ENCODE assay signal across 26 cellular contexts in genomic region chr7:48511021-48511579, GRCh38.
DNase-seq lines count a peak whose midpoint lies in the region; ATAC-seq, FAIRE-seq and TF ChIP-seq lines count a peak whose summit lies in the region.
"Had no signal": no experiment of that assay in that cellular context is flagged by ENCODE, and none has a peak within 500 bp of the region (broad histone marks: within the 10 kb centered on the region; RNA-seq: fewer than 3 reads in every experiment).

No MANE protein-coding gene starts in this region.

- peak; percentile 15 for DNase-seq in D721Med (ENCODE audit: insufficient read length, low spot score)
- peak; percentile 17 for DNase-seq in NCI-H446 treated with DMSO at 0.1 percent for 48 hours (lab: John Stamatoyannopoulos, UW)
- peak; percentile 42 for DNase-seq in astrocyte of the hippocampus (ENCODE audit: low read depth, low spot score)
- DNase-seq in left kidney (ENCODE audit: low read depth, low spot score) = peak; percentile 43
- DNase-seq in stimulated activated CD4-positive, alpha-beta T cell treated with anti-CD3 and anti-CD28 coated beads, Interleukin-2, amount 100 ng/mL, for 24 hours = no peak
- DNase-seq in cortex of kidney (lab: John Stamatoyannopoulos, UW) = no peak
- DNase-seq in HuH-7.5 (ENCODE audit: low spot score) = no peak
- DNase-seq: activated CD8-positive, alpha-beta memory T cell treated with anti-CD3 and anti-CD28 coated beads for 24 hours; activated T-cell treated with anti-CD3 and anti-CD28 coated beads, Interleukin-2, amount 50 U/mL, for 24 hours; effector memory CD4-positive, alpha-beta T cell; gastrocnemius medialis; HCEC 1CT; hypothalamus; left ventricle myocardium inferior; naive thymus-derived CD8-positive, alpha-beta T cell; NCI-H1092 treated with DMSO at 0.1 percent for 48 hours; NCI-H2029 treated with DMSO at 0.1 percent for 48 hours; NCI-H345; ovary; Peyer's patch; stimulated activated CD8-positive, alpha-beta memory T cell treated with anti-CD3 and anti-CD28 coated beads, Interleukin-4, amount 100 ng/mL, for 48 hours; stomach had no signal

- ATAC-seq in HG02973 (IDR thresholded peaks at IDR 0.05; ENCODE audit: unreplicated experiment) = no peak
- ATAC-seq: activated naive CD4-positive, alpha-beta T cell treated with anti-CD3 and anti-CD28 coated beads, Interleukin-2, amount 50 U/mL, for 72 hours; gastrocnemius medialis; naive thymus-derived CD8-positive, alpha-beta T cell had no signal

- no peak for TF ChIP-seq CTCF in D721Med (IDR thresholded peaks at IDR 0.05; ENCODE audit: insufficient read depth, missing control alignments)

- peak; percentile 81 for FAIRE-seq in D721Med (lab: Jason Lieb, UNC)
- FAIRE-seq: colon, TTC549 had no signal

Comparison
In these comparisons a context has a peak if more than half of its experiments do, and no peak if none do; other contexts are left out.
1. DNase-seq: peak in D721Med (single experiment), NCI-H446 treated with DMSO at 0.1 percent for 48 hours (single experiment), astrocyte of the hippocampus (single experiment) and left kidney (single experiment); none in stimulated activated CD4-positive, alpha-beta T cell treated with anti-CD3 and anti-CD28 coated beads, Interleukin-2, amount 100 ng/mL, for 24 hours (0 of 2), cortex of kidney (single experiment) and HuH-7.5 (single experiment).